In the genomic region with DNA sequence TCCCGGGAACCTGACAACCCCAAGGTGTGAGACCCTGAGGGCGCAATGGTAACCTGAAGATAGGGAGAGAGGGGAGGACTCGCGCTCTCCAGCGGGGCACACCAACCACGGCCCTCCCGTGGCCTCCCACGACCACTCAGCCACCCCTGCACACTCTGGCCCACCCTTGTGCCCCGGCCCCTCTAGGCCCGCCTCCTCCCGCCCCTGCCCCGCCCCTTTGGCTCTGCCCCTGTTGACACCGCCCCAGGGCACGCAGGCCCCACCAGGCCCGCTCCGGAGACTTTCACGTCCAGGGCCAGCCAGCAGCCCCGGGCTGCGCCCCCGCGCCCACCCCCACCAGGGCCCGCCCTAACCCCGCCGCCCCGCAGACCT, we compare ENCODE assay signal across 7 cellular contexts. TPM values are rescaled to one million over a fixed set of nuclear protein-coding genes. Genes with fewer than 3 reads are reported as not detected.
DNase-seq lines count a peak whose midpoint lies in the region; ATAC-seq and TF ChIP-seq lines count a peak whose summit lies in the region.
"Had no signal": no experiment of that assay in that cellular context is flagged by ENCODE, and none has a peak within 500 bp of the region (broad histone marks: within the 10 kb centered on the region; RNA-seq: fewer than 3 reads in every experiment).

No MANE protein-coding gene starts in this region.

- no peaks in the 10 kb centered on the region for H3K27me3 ChIP-seq in DOHH2 (ENCODE audit: control insufficient read depth, low read length)
- no peaks in the 10 kb centered on the region for H3K27me3 ChIP-seq in naive thymus-derived CD4-positive, alpha-beta T cell (ENCODE audit: control insufficient read depth in 2 of 2, insufficient read depth in 2 of 2, low read length in 2 of 2)

- intact Hi-C loops in activated T-helper 2 cell treated with anti-CD3 and anti-CD28 coated beads, Interferon-gamma antibody, Interleukin-2, Interleukin-4, amounts not matched to agents 10 μg/mL and 5 μg/mL and 100 μg/mL, durations not matched to agents 14 hours and 24 hours and 36 hours (cut with micrococcal nuclease) = loop anchor here (5.0 kb wide), 2 partner anchors 36 to 44 kb away; a partner anchor contains a TSS
- intact Hi-C loops in naive thymus-derived CD4-positive, alpha-beta T cell (cut with micrococcal nuclease) = loop anchor here (1.0 to 5.0 kb wide), 12 partner anchors 15 to 691 kb away; a partner anchor contains a TSS
- intact Hi-C loops in mucosa of descending colon (cut with DNase I, micrococcal nuclease) = no loop called here

- H4K20me1 ChIP-seq in DOHH2 (ENCODE audit: control insufficient read depth, insufficient read depth, low read depth, low read length) = no peaks in the 10 kb centered on the region

- no peak for ATAC-seq in naive thymus-derived CD4-positive, alpha-beta T cell
- no peak for ATAC-seq in GM18873 (IDR thresholded peaks at IDR 0.05; ENCODE audit: low FRiP score, unreplicated experiment)
- ATAC-seq in mucosa of descending colon = no peak

- no peaks in the 10 kb centered on the region for H3K79me2 ChIP-seq in DOHH2 (ENCODE audit: control insufficient read depth, low read length)

- peaks cover 6% of the 10 kb centered on the region; the same call in 1 of the 2 replicates for H3F3A ChIP-seq in DOHH2 (ENCODE audit: control insufficient read depth, insufficient read depth)

- CTCF ChIA-PET in naive thymus-derived CD4-positive, alpha-beta T cell (lab: Charles Lee) = interaction anchor here (0.7 to 2.4 kb wide), 6 partner anchors 15 to 291 kb away, joined by 3 to 14 read pairs (median 4); a partner anchor contains a TSS

- TF ChIP-seq CTCF in DOHH2 (IDR thresholded peaks at IDR 0.05; ENCODE audit: low read depth, low read length, poor library complexity, severe bottlenecking) = no peak
- no peak for TF ChIP-seq CTCF in mucosa of descending colon (IDR thresholded peaks at IDR 0.05)

- H3K9me3 ChIP-seq in DOHH2 (ENCODE audit: control insufficient read depth, insufficient read depth, low read length) (no peaks in the 10 kb centered on the region), mucosa of descending colon (no peaks in the 10 kb centered on the region)
- no peaks in the 10 kb centered on the region for H3K9me3 ChIP-seq in naive thymus-derived CD4-positive, alpha-beta T cell (ENCODE audit: control insufficient read depth in 2 of 3, low read length in 3 of 3)
- H3K9me3 ChIP-seq: right lobe of liver had no signal

- no peaks in the 10 kb centered on the region for H3K36me3 ChIP-seq in DOHH2 (ENCODE audit: control insufficient read depth, low read length)
- no peaks in the 10 kb centered on the region for H3K36me3 ChIP-seq in naive thymus-derived CD4-positive, alpha-beta T cell (ENCODE audit: control insufficient read depth in 2 of 3, insufficient read depth in 3 of 3, low read length in 3 of 3)
- H3K36me3 ChIP-seq in mucosa of descending colon (ENCODE audit: low read depth) = no peaks in the 10 kb centered on the region
- H3K36me3 ChIP-seq: right lobe of liver had no signal

- no peaks in the 10 kb centered on the region for H3K9me2 ChIP-seq in DOHH2 (replicated peaks; ENCODE audit: control insufficient read depth, low read length)

- peak overlapping the region; percentile 90 for H3K4me2 ChIP-seq in DOHH2 (ENCODE audit: low read length)

- peaks cover 6% of the 10 kb centered on the region for H3K36me3 Mint-ChIP-seq in activated T-helper 2 cell treated with anti-CD3 and anti-CD28 coated beads, Interferon-gamma antibody, Interleukin-2, Interleukin-4, amounts not matched to agents 10 μg/mL and 5 μg/mL and 100 μg/mL, durations not matched to agents 14 hours and 24 hours and 36 hours (ENCODE audit: low read depth)
- peaks cover 0 to 20% (median 0%) of the 10 kb centered on the region in 5 donors for H3K36me3 Mint-ChIP-seq in naive thymus-derived CD4-positive, alpha-beta T cell

- H3K9me3 Mint-ChIP-seq in activated T-helper 2 cell treated with anti-CD3 and anti-CD28 coated beads, Interferon-gamma antibody, Interleukin-2, Interleukin-4, amounts not matched to agents 10 μg/mL and 5 μg/mL and 100 μg/mL, durations not matched to agents 14 hours and 24 hours and 36 hours = no peaks in the 10 kb centered on the region
- H3K9me3 Mint-ChIP-seq in naive thymus-derived CD4-positive, alpha-beta T cell = peaks cover 0 to 4% (median 0%) of the 10 kb centered on the region in 11 donors

- H3K4me3 ChIP-seq in DOHH2 (ENCODE audit: low read length) (peak overlapping the region; percentile 76; the same call in 1 of the 2 replicates), mucosa of descending colon (no peak overlapping the region)
- H3K4me3 ChIP-seq in naive thymus-derived CD4-positive, alpha-beta T cell (ENCODE audit: low read length) = peak overlapping the region; percentile 27

- H3K4me1 ChIP-seq in DOHH2 (ENCODE audit: control insufficient read depth, low read length) (peaks cover 51% of the 10 kb centered on the region), mucosa of descending colon (ENCODE audit: low read depth) (peaks cover 15% of the 10 kb centered on the region)
- peaks cover 54 to 89% of the 10 kb centered on the region in 2 donors for H3K4me1 ChIP-seq in naive thymus-derived CD4-positive, alpha-beta T cell (ENCODE audit: control insufficient read depth in 2 of 2, insufficient read depth in 2 of 2, low read length in 2 of 2)

- no peak for DNase-seq in activated T-helper 2 cell treated with anti-CD3 and anti-CD28 coated beads, Interferon-gamma antibody, Interleukin-2, Interleukin-4, amounts not matched to agents 10 μg/mL and 5 μg/mL and 100 μg/mL, durations not matched to agents 14 hours and 24 hours and 36 hours (ENCODE audit: low spot score)
- DNase-seq in naive thymus-derived CD4-positive, alpha-beta T cell = no peak
- DNase-seq in NCI-H446 (lab: John Stamatoyannopoulos, UW) (no peak), mucosa of descending colon (no peak)

- H3K4me1 Mint-ChIP-seq in activated T-helper 2 cell treated with anti-CD3 and anti-CD28 coated beads, Interferon-gamma antibody, Interleukin-2, Interleukin-4, amounts not matched to agents 10 μg/mL and 5 μg/mL and 100 μg/mL, durations not matched to agents 14 hours and 24 hours and 36 hours (ENCODE audit: low read depth) = peaks cover 62% of the 10 kb centered on the region
- H3K4me1 Mint-ChIP-seq in naive thymus-derived CD4-positive, alpha-beta T cell = peaks cover 53 to 90% (median 82%) of the 10 kb centered on the region in 7 donors

- POLR2A ChIA-PET in naive thymus-derived CD4-positive, alpha-beta T cell (lab: Charles Lee) = interaction anchor here (1.0 to 4.9 kb wide), 8 partner anchors 15 to 645 kb away, joined by 3 to 34 read pairs (median 6); a partner anchor contains a TSS

- peak overlapping the region; percentile 91 for H3K27ac Mint-ChIP-seq in activated T-helper 2 cell treated with anti-CD3 and anti-CD28 coated beads, Interferon-gamma antibody, Interleukin-2, Interleukin-4, amounts not matched to agents 10 μg/mL and 5 μg/mL and 100 μg/mL, durations not matched to agents 14 hours and 24 hours and 36 hours
- peak overlapping the region; percentile 96 to 100 (median 99) for H3K27ac Mint-ChIP-seq in naive thymus-derived CD4-positive, alpha-beta T cell

- H3K27ac ChIP-seq in DOHH2 (ENCODE audit: low read depth, low read length) = no peak overlapping the region
- H3K27ac ChIP-seq in naive thymus-derived CD4-positive, alpha-beta T cell (ENCODE audit: low read depth, low read length) = peak overlapping the region; percentile 97
- H3K27ac ChIP-seq: right lobe of liver had no signal

- peaks cover 4% of the 10 kb centered on the region for H3K27me3 Mint-ChIP-seq in activated T-helper 2 cell treated with anti-CD3 and anti-CD28 coated beads, Interferon-gamma antibody, Interleukin-2, Interleukin-4, amounts not matched to agents 10 μg/mL and 5 μg/mL and 100 μg/mL, durations not matched to agents 14 hours and 24 hours and 36 hours (ENCODE audit: low read depth)
- peaks cover 0 to 7% (median 0%) of the 10 kb centered on the region in 5 donors for H3K27me3 Mint-ChIP-seq in naive thymus-derived CD4-positive, alpha-beta T cell

- H3K4me3 Mint-ChIP-seq in activated T-helper 2 cell treated with anti-CD3 and anti-CD28 coated beads, Interferon-gamma antibody, Interleukin-2, Interleukin-4, amounts not matched to agents 10 μg/mL and 5 μg/mL and 100 μg/mL, durations not matched to agents 14 hours and 24 hours and 36 hours (ENCODE audit: low read depth) = no peak overlapping the region
- H3K4me3 Mint-ChIP-seq in naive thymus-derived CD4-positive, alpha-beta T cell = peak overlapping the region; percentile 75 to 98 (median 86)

RNA-seq across cellular contexts. Expression of a gene that starts 11.0 kb away (rescaled TPM):
- 5.0 and 6.4 TPM in 2 replicates for total RNA-seq in activated T-helper 2 cell treated with anti-CD3 and anti-CD28 coated beads, Interferon-gamma antibody, Interleukin-2, Interleukin-4, amounts not matched to agents 10 μg/mL and 5 μg/mL and 100 μg/mL, durations not matched to agents 14 hours and 24 hours and 36 hours
- 10 to 100 TPM; 11.3 to 46.6 (median 20.9) TPM for total RNA-seq in naive thymus-derived CD4-positive, alpha-beta T cell
- 10 to 100 TPM; 27.0 to 49.4 TPM for polyA plus RNA-seq in naive thymus-derived CD4-positive, alpha-beta T cell
- total RNA-seq in mucosa of descending colon = under 1 TPM; 0.09 to 0.90 (median 0.89) TPM

RNA-seq across cellular contexts. Expression of a gene that starts 14.9 kb away (rescaled TPM):
- total RNA-seq in activated T-helper 2 cell treated with anti-CD3 and anti-CD28 coated beads, Interferon-gamma antibody, Interleukin-2, Interleukin-4, amounts not matched to agents 10 μg/mL and 5 μg/mL and 100 μg/mL, durations not matched to agents 14 hours and 24 hours and 36 hours = 59.5 and 59.6 TPM in 2 replicates
- total RNA-seq in naive thymus-derived CD4-positive, alpha-beta T cell = 10 to 100 TPM; 59.7 to 88.0 (median 76.6) TPM
- polyA plus RNA-seq in naive thymus-derived CD4-positive, alpha-beta T cell = 10 to 100 TPM; 13.8 to 18.6 TPM
- 10 to 100 TPM; 40.1 to 44.9 (median 41.8) TPM for total RNA-seq in mucosa of descending colon

RNA-seq across cellular contexts. Expression of a gene that starts 22.5 kb away (rescaled TPM):
- total RNA-seq in activated T-helper 2 cell treated with anti-CD3 and anti-CD28 coated beads, Interferon-gamma antibody, Interleukin-2, Interleukin-4, amounts not matched to agents 10 μg/mL and 5 μg/mL and 100 μg/mL, durations not matched to agents 14 hours and 24 hours and 36 hours = 9.8 TPM in 2 replicates
- 10 to 100 TPM in 1 of 5 experiments, 1 to 10 TPM in 4; 2.8 to 19.1 (median 7.9) TPM for total RNA-seq in naive thymus-derived CD4-positive, alpha-beta T cell
- polyA plus RNA-seq in naive thymus-derived CD4-positive, alpha-beta T cell = 10 to 100 TPM in 1 of 2 donors, 1 to 10 TPM in 1; 4.6 to 12.7 TPM
- 1 to 10 TPM; 2.5 to 6.3 (median 6.0) TPM for total RNA-seq in mucosa of descending colon

RNA-seq across cellular contexts. Expression of a gene that starts 35.0 kb away (rescaled TPM):
- total RNA-seq in activated T-helper 2 cell treated with anti-CD3 and anti-CD28 coated beads, Interferon-gamma antibody, Interleukin-2, Interleukin-4, amounts not matched to agents 10 μg/mL and 5 μg/mL and 100 μg/mL, durations not matched to agents 14 hours and 24 hours and 36 hours = 3.3 and 4.0 TPM in 2 replicates
- total RNA-seq in naive thymus-derived CD4-positive, alpha-beta T cell = 10 to 100 TPM in 4 of 5 experiments, 1 to 10 TPM in 1; 6.7 to 17.7 (median 13.7) TPM
- polyA plus RNA-seq in naive thymus-derived CD4-positive, alpha-beta T cell = not detected
- total RNA-seq in mucosa of descending colon = 1 to 10 TPM; 1.2 to 6.5 (median 3.4) TPM

RNA-seq across cellular contexts. Expression of a gene that starts 35.2 kb away (rescaled TPM):
- total RNA-seq in activated T-helper 2 cell treated with anti-CD3 and anti-CD28 coated beads, Interferon-gamma antibody, Interleukin-2, Interleukin-4, amounts not matched to agents 10 μg/mL and 5 μg/mL and 100 μg/mL, durations not matched to agents 14 hours and 24 hours and 36 hours = 0.30 and 0.41 TPM in 2 replicates
- total RNA-seq in naive thymus-derived CD4-positive, alpha-beta T cell = 1 to 10 TPM in 4 of 5 experiments, under 1 TPM in 1; 0.56 to 4.9 (median 3.2) TPM
- 1 to 10 TPM; 3.0 to 5.2 TPM for polyA plus RNA-seq in naive thymus-derived CD4-positive, alpha-beta T cell
- total RNA-seq in mucosa of descending colon = 10 to 100 TPM in 1 of 3 donors, 1 to 10 TPM in 2; 2.9 to 87.1 (median 5.3) TPM

Comparison
In these comparisons a context has a peak if more than half of its experiments do, and no peak if none do; other contexts are left out.
1. intact Hi-C loops: an anchor here in activated T-helper 2 cell treated with anti-CD3 and anti-CD28 coated beads, Interferon-gamma antibody, Interleukin-2, Interleukin-4, amounts not matched to agents 10 μg/mL and 5 μg/mL and 100 μg/mL, durations not matched to agents 14 hours and 24 hours and 36 hours (5.0 kb wide) and naive thymus-derived CD4-positive, alpha-beta T cell (1.0 to 5.0 kb wide); none called in mucosa of descending colon.